In genomic region chr4:3386486-3386885, GRCh38 we compare ENCODE assay signal across 20 cellular contexts. TPM values are rescaled to one million over a fixed set of nuclear protein-coding genes. Genes with fewer than 3 reads are reported as not detected.
DNase-seq lines count a peak whose midpoint lies in the region; ATAC-seq, FAIRE-seq and TF ChIP-seq lines count a peak whose summit lies in the region.
"Had no signal": no experiment of that assay in that cellular context is flagged by ENCODE, and none has a peak within 500 bp of the region (broad histone marks: within the 10 kb centered on the region; RNA-seq: fewer than 3 reads in every experiment).

No MANE protein-coding gene starts in this region.

- FAIRE-seq in astrocyte (lab: Jason Lieb, UNC) (no peak), keratinocyte (lab: Jason Lieb, UNC) (no peak)

- H3K4me1 ChIP-seq in astrocyte (ENCODE audit: insufficient read depth, low read length) (peaks cover 43% of the 10 kb centered on the region), keratinocyte (ENCODE audit: control insufficient read depth, extremely low read depth, insufficient read depth, low read length) (peaks cover 54% of the 10 kb centered on the region), sigmoid colon (peaks cover 0 to 33% (median 28%) of the 10 kb centered on the region in 4 donors)
- H3K4me1 ChIP-seq in CD4-positive, alpha-beta memory T cell (ENCODE audit: insufficient read depth, low read length), result no peaks in the 10 kb centered on the region

- H3K4me1 Mint-ChIP-seq in astrocyte (ENCODE audit: low read depth, unreplicated experiment), result peaks cover 35% of the 10 kb centered on the region
- peaks cover 0 to 10% (median 2%) of the 10 kb centered on the region in 4 donors for H3K4me1 Mint-ChIP-seq in CD4-positive, alpha-beta memory T cell

- no peaks in the 10 kb centered on the region for H3K9me1 ChIP-seq in keratinocyte (ENCODE audit: control insufficient read depth, extremely low read depth, insufficient read depth, low read length)

- H3K27me3 Mint-ChIP-seq in astrocyte (ENCODE audit: low read depth, unreplicated experiment), result no peaks in the 10 kb centered on the region
- H3K27me3 Mint-ChIP-seq in CD4-positive, alpha-beta memory T cell, result peaks cover 0 to 4% of the 10 kb centered on the region in 2 donors
- H3K27me3 Mint-ChIP-seq: CD4-positive, alpha-beta T cell had no signal

- ATAC-seq in SK-N-SH treated with all-trans-retinoic acid at 6 μM for 48 hours (no peak), GM18858 (IDR thresholded peaks at IDR 0.05; ENCODE audit: unreplicated experiment) (no peak)
- ATAC-seq: activated T-cell treated with anti-CD3 and anti-CD28 coated beads, Interleukin-2, amount 50 U/mL, for 4 hours had no signal

- H2AFZ ChIP-seq in astrocyte (ENCODE audit: low read depth, low read length) (no peak overlapping the region), keratinocyte (ENCODE audit: control insufficient read depth, low read length) (peak overlapping the region; percentile 12)

- peaks cover 4% of the 10 kb centered on the region for H3K36me3 Mint-ChIP-seq in astrocyte (ENCODE audit: low read depth, unreplicated experiment)
- H3K36me3 Mint-ChIP-seq in CD4-positive, alpha-beta memory T cell, result no peaks in the 10 kb centered on the region
- H3K36me3 Mint-ChIP-seq: activated naive CD8-positive, alpha-beta T cell treated with anti-CD3 and anti-CD28 coated beads for 36 hours had no signal

- peak overlapping the region; percentile 53 for H3K27ac Mint-ChIP-seq in astrocyte (ENCODE audit: unreplicated experiment)
- no peak overlapping the region for H3K27ac Mint-ChIP-seq in CD4-positive, alpha-beta memory T cell
- H3K27ac Mint-ChIP-seq: activated naive CD8-positive, alpha-beta T cell treated with anti-CD3 and anti-CD28 coated beads for 36 hours; CD4-positive, alpha-beta T cell had no signal

- H3K4me3 ChIP-seq in astrocyte (ENCODE audit: insufficient read depth, low read depth, low read length) (no peak overlapping the region), keratinocyte (ENCODE audit: control insufficient read depth in 2 of 3, extremely low read depth in 1 of 3, insufficient read depth in 2 of 3, low read depth in 1 of 3, low read length in 3 of 3) (peak overlapping the region; percentile 67 to 95 (median 88)), sigmoid colon (no peak overlapping the region)
- H3K4me3 ChIP-seq in CD4-positive, alpha-beta memory T cell (ENCODE audit: low read length in 2 of 2), result no peak overlapping the region

- TF ChIP-seq EP300 in sigmoid colon (IDR thresholded peaks at IDR 0.05), result no peak

- CTCF ChIA-PET in CD4-positive, alpha-beta memory T cell (lab: Charles Lee; ENCODE audit: partially characterized antibody), result no interaction called here

- POLR2A ChIA-PET in CD4-positive, alpha-beta memory T cell (lab: Charles Lee; ENCODE audit: partially characterized antibody), result no interaction called here

- H3K27ac ChIP-seq in astrocyte (ENCODE audit: low read depth, low read length), result no peak overlapping the region
- H3K27ac ChIP-seq in keratinocyte (ENCODE audit: control insufficient read depth, insufficient read depth, low read length), result peak overlapping the region; percentile 95
- H3K27ac ChIP-seq in sigmoid colon, result peak overlapping the region in 1 of 4 donors; percentile 76
- no peak overlapping the region for H3K27ac ChIP-seq in CD4-positive, alpha-beta memory T cell (ENCODE audit: low read depth, low read length)

- H4K20me1 ChIP-seq in astrocyte (ENCODE audit: insufficient read depth, low read length) (no peaks in the 10 kb centered on the region), keratinocyte (ENCODE audit: control insufficient read depth, extremely low read depth, insufficient read depth, low read length) (no peaks in the 10 kb centered on the region)

- no peak overlapping the region for H3K9ac ChIP-seq in astrocyte (ENCODE audit: low read length)
- peak overlapping the region; percentile 89 for H3K9ac ChIP-seq in keratinocyte (ENCODE audit: control insufficient read depth, extremely low read depth, insufficient read depth, low read length)

- dilution Hi-C loops in keratinocyte (cut with MboI; ENCODE audit: extremely low pct_ligation_motif_present, low sequenced_read_pairs), result no loop called here

- no peak for TF ChIP-seq CTCF in astrocyte (IDR thresholded peaks at IDR 0.05; ENCODE audit: insufficient read depth, low read depth, low read length)
- no peak for TF ChIP-seq CTCF in keratinocyte (optimal IDR thresholded peaks at IDR 0.05 in 1 of 3, IDR thresholded peaks at IDR 0.05 in 1 of 3, conservative IDR thresholded peaks at IDR 0.05 in 1 of 3; ENCODE audit: extremely low read depth in 1 of 3, insufficient read depth in 2 of 3, low read length in 3 of 3)
- no peak for TF ChIP-seq CTCF in sigmoid colon (IDR thresholded peaks at IDR 0.05)

- 83 to 84% methylated on average over 9 of the region's 9 CpGs for WGBS in sigmoid colon, 2 donors

- no peaks in the 10 kb centered on the region for H3K27me3 ChIP-seq in astrocyte (ENCODE audit: insufficient read depth, low read length)
- no peaks in the 10 kb centered on the region for H3K27me3 ChIP-seq in keratinocyte (ENCODE audit: control insufficient read depth, extremely low read depth, insufficient read depth, low read length)
- no peaks in the 10 kb centered on the region for H3K27me3 ChIP-seq in sigmoid colon
- H3K27me3 ChIP-seq in CD4-positive, alpha-beta memory T cell (ENCODE audit: insufficient read depth, low read length), result no peaks in the 10 kb centered on the region

- H3K9me3 ChIP-seq in astrocyte (ENCODE audit: insufficient read depth, low read depth, low read length), result no peaks in the 10 kb centered on the region
- no peaks in the 10 kb centered on the region for H3K9me3 ChIP-seq in keratinocyte (ENCODE audit: control insufficient read depth, low read depth, low read length)
- H3K9me3 ChIP-seq in sigmoid colon, result no peaks in the 10 kb centered on the region
- no peaks in the 10 kb centered on the region for H3K9me3 ChIP-seq in CD4-positive, alpha-beta memory T cell (ENCODE audit: control insufficient read depth in 1 of 2, low read length in 2 of 2)
- H3K9me3 ChIP-seq: thoracic aorta had no signal

- DNase-seq in CD1c-positive myeloid dendritic cell (ENCODE audit: extremely low spot score), result peak; percentile 37
- DNase-seq in astrocyte (ENCODE audit: low read depth), result no peak
- DNase-seq in keratinocyte (ENCODE audit: low read depth, low spot score), result no peak
- peak; percentile 26 for DNase-seq in sigmoid colon
- DNase-seq in CD4-positive, alpha-beta memory T cell, result no peak
- DNase-seq in G401 (ENCODE audit: low spot score), result no peak
- DNase-seq: activated CD4-positive, alpha-beta T cell treated with anti-CD3 and anti-CD28 coated beads, Interleukin-2, amount 50 U/mL, for 4 hours; activated naive CD8-positive, alpha-beta T cell treated with anti-CD3 and anti-CD28 coated beads for 36 hours; activated T-cell treated with anti-CD3 and anti-CD28 coated beads, Interleukin-2, amount 50 U/mL, for 4 hours; CD4-positive, alpha-beta T cell; DMS79; Kasumi-1; NCI-H1105; NCI-H2171; stimulated activated CD4-positive, alpha-beta T cell treated with anti-CD3 and anti-CD28 coated beads, Interleukin-4, amount 100 ng/mL, for 4 hours; stimulated activated CD8-positive, alpha-beta memory T cell treated with anti-CD3 and anti-CD28 coated beads, Interleukin-4, amount 100 ng/mL, for 48 hours had no signal

- in situ Hi-C loops in G401 (cut with HindIII; ENCODE audit: low sequenced_read_pairs), result no loop called here

- no peak for TF ChIP-seq POLR2A in sigmoid colon (IDR thresholded peaks at IDR 0.05)

- H3K4me2 ChIP-seq in astrocyte (ENCODE audit: low read length), result no peak overlapping the region
- peak overlapping the region; percentile 98 for H3K4me2 ChIP-seq in keratinocyte (ENCODE audit: control insufficient read depth, extremely low read depth, insufficient read depth, low read depth, low read length)

- H3K79me2 ChIP-seq in astrocyte (ENCODE audit: insufficient read depth, low read length), result peaks cover 14% of the 10 kb centered on the region
- H3K79me2 ChIP-seq in keratinocyte (ENCODE audit: control insufficient read depth, insufficient read depth, low read length), result peaks cover 34% of the 10 kb centered on the region

- no peak overlapping the region for H3K4me3 Mint-ChIP-seq in astrocyte (ENCODE audit: unreplicated experiment)
- no peak overlapping the region for H3K4me3 Mint-ChIP-seq in CD4-positive, alpha-beta memory T cell
- H3K4me3 Mint-ChIP-seq: activated naive CD8-positive, alpha-beta T cell treated with anti-CD3 and anti-CD28 coated beads for 36 hours; activated T-cell treated with anti-CD3 and anti-CD28 coated beads, Interleukin-2, amount 50 U/mL, for 4 hours; CD4-positive, alpha-beta T cell had no signal

- peaks cover 4% of the 10 kb centered on the region for H3K9me3 Mint-ChIP-seq in astrocyte (ENCODE audit: unreplicated experiment)
- peaks cover 0 to 4% (median 2%) of the 10 kb centered on the region in 8 donors for H3K9me3 Mint-ChIP-seq in CD4-positive, alpha-beta memory T cell
- H3K9me3 Mint-ChIP-seq: activated naive CD8-positive, alpha-beta T cell treated with anti-CD3 and anti-CD28 coated beads for 36 hours; activated T-cell treated with anti-CD3 and anti-CD28 coated beads, Interleukin-2, amount 50 U/mL, for 4 hours; CD4-positive, alpha-beta T cell had no signal

- intact Hi-C loops in sigmoid colon (cut with DNase I), result no loop called here
- intact Hi-C loops in CD4-positive, alpha-beta memory T cell (cut with micrococcal nuclease), result no loop called here

- H3K36me3 ChIP-seq in astrocyte (ENCODE audit: insufficient read depth, low read length), result no peaks in the 10 kb centered on the region
- peaks cover 0 to 4% of the 10 kb centered on the region in 2 experiments for H3K36me3 ChIP-seq in keratinocyte (ENCODE audit: control insufficient read depth in 2 of 2, extremely low read depth in 1 of 2, insufficient read depth in 2 of 2, low read length in 2 of 2)
- no peaks in the 10 kb centered on the region for H3K36me3 ChIP-seq in sigmoid colon
- H3K36me3 ChIP-seq in CD4-positive, alpha-beta memory T cell (ENCODE audit: insufficient read depth, low read length), result no peaks in the 10 kb centered on the region
- H3K36me3 ChIP-seq: thoracic aorta had no signal

TF ChIP-seq in SK-N-SH treated with all-trans-retinoic acid at 6 μM for 48 hours, 23 proteins besides CTCF, POLR2A, EP300 and RAD21 (continues in another document):
- no peak for TF ChIP-seq ZNF70 (CRISPR knock-in tag; IDR thresholded peaks at IDR 0.05)
- no peak for TF ChIP-seq ZFP30 (CRISPR knock-in tag; IDR thresholded peaks at IDR 0.05)
- no peak for TF ChIP-seq ESRRG (CRISPR knock-in tag; IDR thresholded peaks at IDR 0.05)

RNA-seq across cellular contexts. Expression of gene HGFAC, which starts 55.3 kb away (rescaled TPM):
- total RNA-seq in astrocyte (0.38 and 0.52 TPM in 2 replicates), sigmoid colon (under 1 TPM; 0.33 to 0.55 (median 0.38) TPM)
- polyA plus RNA-seq in keratinocyte (not detected in 3 replicates), sigmoid colon (under 1 TPM in 1 of 3 donors, not detected in 2; 0.22 TPM)
- polyA plus RNA-seq in keratinocyte (2011; ENCODE audit: low read depth), result not detected
- polyA plus RNA-seq in keratinocyte (2011; cell fraction: cytosol; rRNA removed), result not detected in 2 replicates
- not detected in 2 replicates for polyA plus RNA-seq in keratinocyte (2011; cell fraction: nucleus; rRNA removed)
- polyA plus RNA-seq in keratinocyte (2012; ENCODE audit: low replicate concordance), result not detected in 2 replicates
- not detected in 3 replicates for polyA minus RNA-seq in keratinocyte
- polyA minus RNA-seq in keratinocyte (2011; cell fraction: cytosol; rRNA and poly(A)+ RNA removed), result not detected
- not detected in 2 replicates for polyA minus RNA-seq in keratinocyte (2011; cell fraction: nucleus; rRNA and poly(A)+ RNA removed)
- under 1 TPM in 1 of 2 experiments, not detected in 1; 0.17 TPM for total RNA-seq in CD4-positive, alpha-beta memory T cell
- not detected for polyA plus RNA-seq in CD4-positive, alpha-beta memory T cell
- not detected in 2 replicates for total RNA-seq in G401 (2014; rRNA removed; shearing (Covaris generic))
- total RNA-seq: activated naive CD8-positive, alpha-beta T cell treated with anti-CD3 and anti-CD28 coated beads for 36 hours; HT1080 had no signal

Comparison
In these comparisons a context has a peak if more than half of its experiments do, and no peak if none do; other contexts are left out.
1. DNase-seq: peak in CD1c-positive myeloid dendritic cell (single experiment) and sigmoid colon (single experiment); none in astrocyte (single experiment), keratinocyte (single experiment), CD4-positive, alpha-beta memory T cell (0 of 5) and G401 (single experiment).
2. H3K4me3 ChIP-seq: peak in keratinocyte (3 of 3); none in astrocyte (single experiment), sigmoid colon (0 of 4) and CD4-positive, alpha-beta memory T cell (0 of 2).